ENCODE assay signal across 8 cellular contexts in genomic region chr11:128520886-128521696, GRCh38.
DNase-seq lines count a peak whose midpoint lies in the region; ATAC-seq and TF ChIP-seq lines count a peak whose summit lies in the region.

No MANE protein-coding gene starts in this region.

- no peaks in the 10 kb centered on the region for H3K27me3 ChIP-seq in sigmoid colon

- 4 to 7% methylated on average over 12 of the region's 12 CpGs for WGBS in sigmoid colon, 2 donors

- TF ChIP-seq POLR2A in GM19193 (IDR thresholded peaks at IDR 0.05; ENCODE audit: extremely low read depth, insufficient read depth, insufficient read length) (peak; percentile 8), sigmoid colon (IDR thresholded peaks at IDR 0.05) (no peak)

- no peak for ATAC-seq in HG03565 (IDR thresholded peaks at IDR 0.05; ENCODE audit: unreplicated experiment)

- H3K27ac ChIP-seq in SK-N-MC: no peak overlapping the region
- peak overlapping the region; percentile 94 to 97 (median 94) for H3K27ac ChIP-seq in sigmoid colon

- no peak for TF ChIP-seq EP300 in sigmoid colon (IDR thresholded peaks at IDR 0.05)

- H3K36me3 ChIP-seq in SK-N-MC (ENCODE audit: insufficient read depth, low read length) (no peaks in the 10 kb centered on the region), sigmoid colon (no peaks in the 10 kb centered on the region)

- H3K9ac ChIP-seq in SK-N-MC (ENCODE audit: insufficient read length): no peak overlapping the region

- H3K9me3 ChIP-seq in SK-N-MC (ENCODE audit: low read depth, low read length) (no peaks in the 10 kb centered on the region), sigmoid colon (no peaks in the 10 kb centered on the region)

- H3K4me1 ChIP-seq in sigmoid colon: peaks cover 0 to 47% (median 36%) of the 10 kb centered on the region in 4 donors

- intact Hi-C loops in sigmoid colon (cut with DNase I): loop anchor here (5.0 to 10.0 kb wide), 3 partner anchors 66 to 119 kb away; no protein-coding TSS in a partner anchor

- DNase-seq in SK-N-MC (ENCODE audit: low read depth, low spot score) (no peak), fibroblast of mammary gland (ENCODE audit: low read depth) (peak; percentile 20), sigmoid colon (no peak), NCI-H1930 (lab: John Stamatoyannopoulos, UW) (no peak), NCI-H2107 treated with DMSO at 0.1 percent for 48 hours (lab: John Stamatoyannopoulos, UW; ENCODE audit: unreplicated experiment) (no peak), hippocampal formation (lab: John Stamatoyannopoulos, UW) (no peak)

- TF ChIP-seq CTCF in fibroblast of mammary gland (conservative IDR thresholded peaks at IDR 0.05; ENCODE audit: control insufficient read depth, insufficient read depth, low read depth, low read length): no peak
- TF ChIP-seq CTCF in sigmoid colon (IDR thresholded peaks at IDR 0.05): no peak

- H3K4me3 ChIP-seq in SK-N-MC (peak overlapping the region; percentile 78), fibroblast of mammary gland (ENCODE audit: control insufficient read depth, low read depth, low read length) (peak overlapping the region; percentile 92), sigmoid colon (peak overlapping the region; percentile 66 to 82 (median 71))
